17 cellular contexts compared by ENCODE assay signal in the genomic region with DNA sequence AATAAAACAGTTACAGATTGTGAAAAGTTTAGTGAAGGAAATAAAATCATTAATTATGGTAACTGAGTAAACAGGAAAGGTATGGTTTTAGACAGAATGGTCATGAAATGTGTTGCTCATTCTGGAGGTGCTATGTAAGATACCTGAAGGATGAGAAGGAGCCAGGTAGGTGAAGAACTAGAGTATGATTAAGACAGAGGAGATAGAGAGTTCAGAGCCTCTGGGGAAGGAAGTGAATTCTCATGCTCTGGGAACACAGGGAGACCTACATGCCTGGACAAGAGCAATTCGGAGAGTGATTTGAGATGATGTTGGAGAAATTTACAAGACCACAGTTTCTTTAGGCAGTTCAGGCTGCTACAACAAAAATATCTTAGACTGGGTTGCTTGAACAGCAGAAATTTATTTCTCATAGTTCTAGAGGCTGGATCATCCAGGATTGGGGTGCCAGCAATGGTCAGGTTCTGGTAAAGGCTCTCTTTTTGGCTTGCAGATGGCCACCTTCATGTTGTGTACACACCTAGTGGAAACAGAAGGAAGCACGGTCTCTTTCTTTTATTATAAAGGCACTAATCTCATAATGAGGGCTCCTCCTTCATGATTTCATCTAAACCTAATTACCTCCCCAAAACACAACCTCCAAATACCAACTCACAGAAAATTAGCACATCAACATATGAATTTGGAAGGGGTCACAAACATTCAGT.
DNase-seq lines count a peak whose midpoint lies in the region; ATAC-seq and TF ChIP-seq lines count a peak whose summit lies in the region.
"Had no signal": no experiment of that assay in that cellular context is flagged by ENCODE, and none has a peak within 500 bp of the region (broad histone marks: within the 10 kb centered on the region; RNA-seq: fewer than 3 reads in every experiment).

No MANE protein-coding gene starts in this region.

- H3K14ac ChIP-seq in trophoblast cell (ENCODE audit: low read length): no peak overlapping the region

- H3K23ac ChIP-seq in trophoblast cell (ENCODE audit: low read length): no peak overlapping the region

- H4K12ac ChIP-seq in trophoblast cell (ENCODE audit: low read depth, low read length): no peak overlapping the region

- H3K9me3 ChIP-seq in trophoblast cell (ENCODE audit: insufficient read depth, low read depth, low read length): no peaks in the 10 kb centered on the region

- H3K27ac ChIP-seq in GM23338 (ENCODE audit: low read depth): no peak overlapping the region
- H3K27ac ChIP-seq in RWPE1: no peak overlapping the region
- H3K27ac ChIP-seq in trophoblast cell (ENCODE audit: low read depth, low read length): no peak overlapping the region
- H3K27ac ChIP-seq: GM23248 had no signal

- no peak overlapping the region for H4K91ac ChIP-seq in trophoblast cell (ENCODE audit: low read depth, low read length)

- H2BK5ac ChIP-seq in trophoblast cell (ENCODE audit: low read depth, low read length, poor library complexity): no peak overlapping the region

- POLR2A ChIA-PET in RWPE1 (lab: Yijun Ruan, JAX; ENCODE audit: low non-redundant PET): no interaction called here
- POLR2A ChIA-PET in GM10248 (lab: Yijun Ruan, JAX): no interaction called here

- no peak overlapping the region for H2AFZ ChIP-seq in GM23338
- no peak overlapping the region for H2AFZ ChIP-seq in trophoblast cell (ENCODE audit: insufficient read depth, low read length, poor library complexity)
- H2AFZ ChIP-seq: GM23248 had no signal

- H3K4ac ChIP-seq in trophoblast cell (ENCODE audit: low read depth, low read length): no peak overlapping the region

- no peaks in the 10 kb centered on the region for H3K36me3 Mint-ChIP-seq in GM23338 (ENCODE audit: low read depth)
- H3K36me3 Mint-ChIP-seq in endothelial cell (ENCODE audit: low read depth, unreplicated experiment): no peaks in the 10 kb centered on the region

- DNase-seq in GM23338 (ENCODE audit: low spot score) (peak; percentile 21), RWPE1 (ENCODE audit: low spot score) (peak; percentile 69), endothelial cell (ENCODE audit: low spot score) (no peak), trophoblast cell (peak; percentile 10 to 38), GM10248 (ENCODE audit: extremely low spot score) (no peak), amniotic stem cell (lab: John Stamatoyannopoulos, UW) (no peak)
- DNase-seq: GF-D8, GM23248, KG1, NCI-H1694 treated with DMSO at 0.1 percent for 48 hours, NCI-H524, NCI-H82, OCI-M1, RPMI8226 had no signal

- H3K4me1 ChIP-seq in GM23338 (ENCODE audit: insufficient read depth) (peaks cover 9% of the 10 kb centered on the region), trophoblast cell (ENCODE audit: control insufficient read depth in 1 of 2, insufficient read depth in 2 of 2, low read length in 2 of 2) (peaks cover 3 to 4% of the 10 kb centered on the region in 2 experiments)

- H3K79me1 ChIP-seq in trophoblast cell (ENCODE audit: low read length): peaks cover 1% of the 10 kb centered on the region

- 0 out of 2 replicates have a peak, but pooled peaks cover 9% of the 10 kb centered on the region for H3K9me2 ChIP-seq in GM23338 (ENCODE audit: insufficient read depth)

- H3K9me3 Mint-ChIP-seq in GM23338 (no peaks in the 10 kb centered on the region), endothelial cell (ENCODE audit: unreplicated experiment) (no peaks in the 10 kb centered on the region)

- no peak overlapping the region for H3K18ac ChIP-seq in trophoblast cell (ENCODE audit: low read length)

- H3K79me2 ChIP-seq in GM23338 (replicated peaks; ENCODE audit: insufficient read depth) (no peaks in the 10 kb centered on the region), trophoblast cell (ENCODE audit: control insufficient read depth, insufficient read depth, low read length, poor library complexity) (no peaks in the 10 kb centered on the region)

- peak overlapping the region; percentile 22 for H2BK120ac ChIP-seq in trophoblast cell (ENCODE audit: insufficient read depth, low read length, poor library complexity)

- CTCF ChIA-PET in RWPE1 (lab: Yijun Ruan, JAX) (no interaction called here), GM10248 (lab: Yijun Ruan, JAX) (interaction anchor here (1.0 kb wide), 1 partner anchor 19 kb away, joined by 3 read pairs; no protein-coding TSS in a partner anchor)

- H3K4me3 ChIP-seq in GM23338 (no peak overlapping the region), trophoblast cell (ENCODE audit: low read depth, low read length) (no peak overlapping the region)
- H3K4me3 ChIP-seq: GM12878, GM23248 had no signal

- no peak overlapping the region for H2AK5ac ChIP-seq in trophoblast cell (ENCODE audit: low read length)

- no CpG with 5 or more reads among the region's 2 CpGs for WGBS in trophoblast cell (ENCODE audit: extremely low coverage, insufficient coverage, insufficient read length)

- no peaks in the 10 kb centered on the region for H4K20me1 ChIP-seq in GM23338 (replicated peaks; ENCODE audit: insufficient read depth)

- H3K4me2 ChIP-seq in GM23338: no peak overlapping the region
- H3K4me2 ChIP-seq in trophoblast cell (ENCODE audit: low read length): no peak overlapping the region

- H3K27ac Mint-ChIP-seq in GM23338 (no peak overlapping the region), endothelial cell (ENCODE audit: unreplicated experiment) (no peak overlapping the region)

- H2BK12ac ChIP-seq in trophoblast cell (ENCODE audit: low read length): no peak overlapping the region

- H3F3A ChIP-seq in GM23338 (replicated peaks; ENCODE audit: low read depth): no peaks in the 10 kb centered on the region

- no peak overlapping the region for H4K8ac ChIP-seq in trophoblast cell (ENCODE audit: low read depth, low read length)

- no peaks in the 10 kb centered on the region for H3K27me3 ChIP-seq in GM23338 (ENCODE audit: insufficient read depth)
- H3K27me3 ChIP-seq in trophoblast cell (ENCODE audit: insufficient read depth, low read length): no peaks in the 10 kb centered on the region

- ATAC-seq in GM23338: no peak
- no peak for ATAC-seq in HG03457 (IDR thresholded peaks at IDR 0.05; ENCODE audit: unreplicated experiment)
- ATAC-seq: GM12878, HepG2 had no signal

- H3K27me3 Mint-ChIP-seq in GM23338 (ENCODE audit: insufficient read depth, low read depth, poor library complexity) (no peaks in the 10 kb centered on the region), endothelial cell (ENCODE audit: unreplicated experiment) (no peaks in the 10 kb centered on the region)

- TF ChIP-seq CTCF in GM23338 (conservative IDR thresholded peaks at IDR 0.05; ENCODE audit: low read depth in 2 of 2) (peak in 1 of 2 experiments; percentile 30; a peak in 2 of 4 replicates), RWPE1 (conservative IDR thresholded peaks at IDR 0.05; ENCODE audit: low read depth) (no peak), endothelial cell (IDR thresholded peaks at IDR 0.05; ENCODE audit: unreplicated experiment) (peak; percentile 36), GM10248 (IDR thresholded peaks at IDR 0.05; ENCODE audit: control extremely low read depth, extremely low read depth, low read depth, missing control alignments) (no peak)

- no peak overlapping the region for H3K9ac ChIP-seq in trophoblast cell (ENCODE audit: low read length)
- H3K9ac ChIP-seq: GM23248 had no signal

- H3K4me3 Mint-ChIP-seq in GM23338: no peak overlapping the region
- H3K4me3 Mint-ChIP-seq in endothelial cell (ENCODE audit: unreplicated experiment): no peak overlapping the region

- H3K36me3 ChIP-seq in GM23338 (ENCODE audit: insufficient read depth) (no peaks in the 10 kb centered on the region), trophoblast cell (ENCODE audit: control insufficient read depth in 1 of 2, insufficient read depth in 2 of 2, low read length in 2 of 2) (no peaks in the 10 kb centered on the region)

- peaks cover 16% of the 10 kb centered on the region for H3K4me1 Mint-ChIP-seq in GM23338
- peaks cover 5% of the 10 kb centered on the region for H3K4me1 Mint-ChIP-seq in endothelial cell (ENCODE audit: unreplicated experiment)

TF ChIP-seq in GM23338, 12 proteins besides CTCF, POLR2A, EP300 and RAD21:
- TF ChIP-seq, protein P1, sequence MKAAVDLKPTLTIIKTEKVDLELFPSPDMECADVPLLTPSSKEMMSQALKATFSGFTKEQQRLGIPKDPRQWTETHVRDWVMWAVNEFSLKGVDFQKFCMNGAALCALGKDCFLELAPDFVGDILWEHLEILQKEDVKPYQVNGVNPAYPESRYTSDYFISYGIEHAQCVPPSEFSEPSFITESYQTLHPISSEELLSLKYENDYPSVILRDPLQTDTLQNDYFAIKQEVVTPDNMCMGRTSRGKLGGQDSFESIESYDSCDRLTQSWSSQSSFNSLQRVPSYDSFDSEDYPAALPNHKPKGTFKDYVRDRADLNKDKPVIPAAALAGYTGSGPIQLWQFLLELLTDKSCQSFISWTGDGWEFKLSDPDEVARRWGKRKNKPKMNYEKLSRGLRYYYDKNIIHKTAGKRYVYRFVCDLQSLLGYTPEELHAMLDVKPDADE (IDR thresholded peaks at IDR 0.05): no peak
- no peak for TF ChIP-seq JUNB (IDR thresholded peaks at IDR 0.05; ENCODE audit: unreplicated experiment)
- no peak for TF ChIP-seq EZH2 (IDR thresholded peaks at IDR 0.05; ENCODE audit: low read depth, unreplicated experiment)
- TF ChIP-seq CREB1 (CRISPR knock-in tag; IDR thresholded peaks at IDR 0.05; ENCODE audit: low read depth): no peak
- TF ChIP-seq EZH2phosphoT487 (IDR thresholded peaks at IDR 0.05; ENCODE audit: unreplicated experiment): no peak

Comparison
In these comparisons a context has a peak if more than half of its experiments do, and no peak if none do; other contexts are left out.
1. DNase-seq: peak in GM23338 (single experiment), RWPE1 (single experiment) and trophoblast cell (2 of 2); none in endothelial cell (single experiment), GM10248 (single experiment) and amniotic stem cell (single experiment).